Comparison of ENCODE assay signal across 8 cellular contexts in the genomic region with DNA sequence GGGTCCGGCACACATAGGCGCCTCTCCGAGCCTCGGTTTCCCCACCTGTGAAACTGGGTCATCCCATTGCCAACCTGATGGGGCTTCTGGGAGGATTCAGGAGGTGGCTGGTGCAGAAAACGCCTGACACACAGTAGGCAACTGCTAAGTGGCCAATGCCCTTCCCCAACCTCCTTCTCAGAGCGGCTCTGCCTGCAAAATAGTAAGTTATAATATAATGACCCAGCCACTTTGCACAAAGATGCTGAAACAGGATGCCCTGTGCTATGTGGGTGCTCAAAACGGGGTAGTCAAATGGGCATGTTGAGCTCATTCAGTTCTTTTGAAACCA. TPM values are rescaled to one million over a fixed set of nuclear protein-coding genes. Genes with fewer than 3 reads are reported as not detected.
A peak's percentile ranks its signal among the peaks of the same experiment; 100 is the strongest.
DNase-seq lines count a peak whose midpoint lies in the region; ATAC-seq and TF ChIP-seq lines count a peak whose summit lies in the region.

No MANE protein-coding gene starts in this region.

- CTCF ChIA-PET in CD8-positive, alpha-beta memory T cell (lab: Charles Lee): interaction anchor here (0.6 to 7.4 kb wide), 21 partner anchors 9 to 241 kb away, joined by 3 to 113 read pairs (median 4); a partner anchor contains a TSS

- H3K27me3 Mint-ChIP-seq in CD8-positive, alpha-beta memory T cell: no peaks in the 10 kb centered on the region
- H3K27me3 Mint-ChIP-seq in endodermal cell (ENCODE audit: insufficient read depth) (no peaks in the 10 kb centered on the region), osteocyte (ENCODE audit: unreplicated experiment) (no peaks in the 10 kb centered on the region)

- POLR2A ChIA-PET in CD8-positive, alpha-beta memory T cell (lab: Charles Lee): interaction anchor here (0.6 to 2.1 kb wide), 10 partner anchors 10 to 228 kb away, joined by 3 to 16 read pairs (median 3); a partner anchor contains a TSS

- no peaks in the 10 kb centered on the region for H3K36me3 ChIP-seq in CD8-positive, alpha-beta memory T cell (ENCODE audit: insufficient read depth, low read length)
- H3K36me3 ChIP-seq in NT2/D1 (ENCODE audit: insufficient read depth, insufficient read length, low read length): no peaks in the 10 kb centered on the region
- no peaks in the 10 kb centered on the region for H3K36me3 ChIP-seq in endodermal cell (ENCODE audit: control insufficient read depth, insufficient read depth, low read length)

- H3K4me3 Mint-ChIP-seq in CD8-positive, alpha-beta memory T cell: peak overlapping the region; percentile 63 to 82 (median 72)
- H3K4me3 Mint-ChIP-seq in endodermal cell (peak overlapping the region; percentile 51), osteocyte (ENCODE audit: unreplicated experiment) (peak overlapping the region; percentile 56)

- peaks cover 8 to 18% (median 17%) of the 10 kb centered on the region in 3 donors for H3K4me1 Mint-ChIP-seq in CD8-positive, alpha-beta memory T cell
- H3K4me1 Mint-ChIP-seq in endodermal cell (peaks cover 3% of the 10 kb centered on the region), osteocyte (ENCODE audit: unreplicated experiment) (peaks cover 19% of the 10 kb centered on the region)

- H3K27me3 ChIP-seq in CD8-positive, alpha-beta memory T cell (ENCODE audit: insufficient read depth, low read length, poor library complexity, severe bottlenecking): no peaks in the 10 kb centered on the region
- H3K27me3 ChIP-seq in NT2/D1 (ENCODE audit: insufficient read depth, insufficient read length) (peaks cover 10% of the 10 kb centered on the region), endodermal cell (ENCODE audit: control insufficient read depth, insufficient read depth, low read length, poor library complexity, severe bottlenecking) (no peaks in the 10 kb centered on the region)

- H3K4me3 ChIP-seq in CD8-positive, alpha-beta memory T cell (ENCODE audit: low read length): peak overlapping the region; percentile 74
- H3K4me3 ChIP-seq in NT2/D1 (ENCODE audit: insufficient read length, low read depth) (peak overlapping the region; percentile 77), endodermal cell (ENCODE audit: low read length) (peak overlapping the region; percentile 87)

- TF ChIP-seq CTCF in endodermal cell (conservative IDR thresholded peaks at IDR 0.05) (no peak), osteocyte (IDR thresholded peaks at IDR 0.05) (no peak)

- H3K9ac ChIP-seq in NT2/D1 (ENCODE audit: insufficient read length, low read depth) (peak overlapping the region; percentile 85), endodermal cell (ENCODE audit: extremely low read depth, low read length, poor library complexity, severe bottlenecking) (peak overlapping the region; percentile 19)

- intact Hi-C loops in left colon (cut with DNase I, micrococcal nuclease): no loop called here

- H3K36me3 Mint-ChIP-seq in CD8-positive, alpha-beta memory T cell: peaks cover 0 to 2% (median 0%) of the 10 kb centered on the region in 3 donors
- H3K36me3 Mint-ChIP-seq in endodermal cell (ENCODE audit: low read depth) (no peaks in the 10 kb centered on the region), osteocyte (ENCODE audit: unreplicated experiment) (peaks cover 2% of the 10 kb centered on the region)

- no peaks in the 10 kb centered on the region for H3K9me3 ChIP-seq in CD8-positive, alpha-beta memory T cell (ENCODE audit: low read length)
- no peaks in the 10 kb centered on the region for H3K9me3 ChIP-seq in NT2/D1 (ENCODE audit: insufficient read depth, low read length)
- no peaks in the 10 kb centered on the region for H3K9me3 ChIP-seq in endodermal cell (ENCODE audit: control insufficient read depth, low read length)

- no peak for ATAC-seq in HG03521 (IDR thresholded peaks at IDR 0.05; ENCODE audit: unreplicated experiment)
- ATAC-seq in left colon: no peak
- no peak for ATAC-seq in HG02610 (IDR thresholded peaks at IDR 0.05; ENCODE audit: unreplicated experiment)
- ATAC-seq in GM21528 (IDR thresholded peaks at IDR 0.05; ENCODE audit: low FRiP score, unreplicated experiment): no peak

- peaks cover 6% of the 10 kb centered on the region for H3K4me1 ChIP-seq in CD8-positive, alpha-beta memory T cell (ENCODE audit: insufficient read depth, low read length)
- H3K4me1 ChIP-seq in NT2/D1 (ENCODE audit: insufficient read depth, insufficient read length): peaks cover 15% of the 10 kb centered on the region
- peaks cover 2% of the 10 kb centered on the region for H3K4me1 ChIP-seq in endodermal cell (ENCODE audit: control insufficient read depth, insufficient read depth, low read length)

- no peak for DNase-seq in CD8-positive, alpha-beta memory T cell
- DNase-seq in NT2/D1 (ENCODE audit: low read depth, low spot score) (no peak), endodermal cell (no peak), osteocyte (ENCODE audit: extremely low spot score, unreplicated experiment) (no peak), left colon (no peak)

- H3K27ac Mint-ChIP-seq in CD8-positive, alpha-beta memory T cell: peak overlapping the region in 6 of 8 donors; percentile 7 to 87 (median 64)
- H3K27ac Mint-ChIP-seq in endodermal cell: no peak overlapping the region
- no peak overlapping the region for H3K27ac Mint-ChIP-seq in osteocyte (ENCODE audit: unreplicated experiment)

- H3K9me3 Mint-ChIP-seq in CD8-positive, alpha-beta memory T cell: no peaks in the 10 kb centered on the region
- no peaks in the 10 kb centered on the region for H3K9me3 Mint-ChIP-seq in endodermal cell
- no peaks in the 10 kb centered on the region for H3K9me3 Mint-ChIP-seq in osteocyte (ENCODE audit: unreplicated experiment)

- H3K27ac ChIP-seq in CD8-positive, alpha-beta memory T cell (ENCODE audit: low read depth, low read length): peak overlapping the region; percentile 47
- no peak overlapping the region for H3K27ac ChIP-seq in endodermal cell (ENCODE audit: low read depth, low read length)

- WGBS in endodermal cell (ENCODE audit: insufficient coverage in 1 of 2, insufficient read length in 1 of 2), 2 experiments: 27 to 30% methylated on average over 3 to 7 of the region's 7 CpGs

RNA-seq across cellular contexts. Expression of a gene that starts 0.5 kb away (rescaled TPM):
- 10 to 100 TPM; 13.1 to 14.1 TPM for total RNA-seq in CD8-positive, alpha-beta memory T cell
- polyA plus RNA-seq in CD8-positive, alpha-beta memory T cell: 51.0 TPM
- total RNA-seq in endodermal cell (10 to 100 TPM; 31.8 to 35.9 TPM), osteocyte (45.0 and 50.6 TPM in 2 replicates), left colon (10 to 100 TPM; 27.2 to 46.6 TPM)
- 21.8 TPM for polyA plus RNA-seq in endodermal cell (2013, experiment 1 of 2)
- polyA plus RNA-seq in endodermal cell (2013, experiment 2 of 2): 20.4 TPM

RNA-seq across cellular contexts. Expression of a gene that starts 23.4 kb away (rescaled TPM):
- total RNA-seq in CD8-positive, alpha-beta memory T cell: 10 to 100 TPM; 61.7 to 69.7 TPM
- polyA plus RNA-seq in CD8-positive, alpha-beta memory T cell: 87.4 TPM
- total RNA-seq in endodermal cell (100 to 1,000 TPM; 137 to 146 TPM), osteocyte (126 and 130 TPM in 2 replicates), left colon (100 to 1,000 TPM; 112 to 135 TPM)
- polyA plus RNA-seq in endodermal cell (2013, experiment 1 of 2): 116 TPM
- polyA plus RNA-seq in endodermal cell (2013, experiment 2 of 2): 110 TPM

RNA-seq across cellular contexts. Expression of a gene that starts 31.2 kb away (rescaled TPM):
- total RNA-seq in CD8-positive, alpha-beta memory T cell: 100 to 1,000 TPM; 336 to 338 TPM
- 311 TPM for polyA plus RNA-seq in CD8-positive, alpha-beta memory T cell
- total RNA-seq in endodermal cell (100 to 1,000 TPM; 271 to 370 TPM), osteocyte (154 and 156 TPM in 2 replicates), left colon (100 to 1,000 TPM in 1 of 2 donors, 10 to 100 TPM in 1; 99.8 to 136 TPM)
- polyA plus RNA-seq in endodermal cell (2013, experiment 1 of 2): 198 TPM
- 223 TPM for polyA plus RNA-seq in endodermal cell (2013, experiment 2 of 2)

RNA-seq across cellular contexts. Expression of a gene that starts 49.6 kb away (rescaled TPM):
- total RNA-seq in CD8-positive, alpha-beta memory T cell: not detected
- 0.28 TPM for polyA plus RNA-seq in CD8-positive, alpha-beta memory T cell
- total RNA-seq in endodermal cell: 10 to 100 TPM; 10.9 to 13.2 TPM
- 4.2 TPM for polyA plus RNA-seq in endodermal cell (2013, experiment 1 of 2)
- 2.9 TPM for polyA plus RNA-seq in endodermal cell (2013, experiment 2 of 2)
- 6.5 and 8.6 TPM in 2 replicates for total RNA-seq in osteocyte
- 1 to 10 TPM; 3.2 TPM for total RNA-seq in left colon

Comparison
In these comparisons a context has a peak if more than half of its experiments do, and no peak if none do; other contexts are left out.
1. H3K27ac Mint-ChIP-seq: peak in CD8-positive, alpha-beta memory T cell (6 of 8); none in endodermal cell (single experiment) and osteocyte (single experiment).
2. Peak in every context shown above with its lines, with median percentiles within 50 percentile points of each other: H3K4me3 ChIP-seq and H3K4me3 Mint-ChIP-seq.